Comparison of ENCODE assay signal across 9 cellular contexts in the genomic region with DNA sequence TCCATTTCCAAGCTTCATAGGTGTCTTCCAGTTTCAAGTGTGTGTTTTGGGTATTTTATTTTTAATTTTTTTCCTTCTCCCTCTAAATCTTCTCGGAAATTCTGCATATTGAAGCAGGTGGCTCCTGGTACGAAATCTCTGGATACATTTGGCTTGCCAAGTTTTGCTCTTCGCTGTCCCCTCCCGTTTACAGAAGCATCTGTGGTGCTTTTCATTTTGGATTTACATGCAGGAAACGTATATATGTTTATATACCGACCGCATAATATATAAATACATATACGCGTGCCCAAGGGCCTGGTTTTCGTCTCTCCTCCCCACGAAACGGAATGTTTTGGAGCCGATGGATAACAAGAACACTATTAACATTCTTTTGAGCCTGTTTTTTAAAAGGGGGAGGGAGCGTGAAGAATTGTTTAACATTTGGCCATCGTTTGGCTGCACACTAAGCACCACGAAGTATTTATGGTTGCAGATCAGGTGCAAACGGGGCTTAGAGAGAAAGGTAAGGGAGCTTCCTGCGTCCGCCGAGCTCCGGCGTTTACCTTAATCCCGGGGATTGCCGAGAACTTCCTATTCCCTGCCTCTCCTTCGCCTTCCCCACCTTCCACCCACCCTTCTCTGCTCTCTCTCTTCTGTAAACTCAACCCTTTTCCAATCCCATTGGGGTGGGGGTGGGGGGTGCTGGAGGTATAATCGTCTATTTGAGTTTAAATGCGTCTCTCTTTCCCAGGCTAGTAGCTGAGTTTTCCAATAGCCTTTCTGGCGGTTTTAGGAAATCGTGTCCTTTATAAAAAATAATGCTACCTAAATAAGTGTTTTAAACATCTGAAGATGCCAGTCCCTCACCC. TPM values are rescaled to one million over a fixed set of nuclear protein-coding genes. Genes with fewer than 3 reads are reported as not detected.
DNase-seq lines count a peak whose midpoint lies in the region; ATAC-seq, FAIRE-seq and TF ChIP-seq lines count a peak whose summit lies in the region.
"Had no signal": no experiment of that assay in that cellular context is flagged by ENCODE, and none has a peak within 500 bp of the region (broad histone marks: within the 10 kb centered on the region; RNA-seq: fewer than 3 reads in every experiment).

No MANE protein-coding gene starts in this region.

- H3K27ac ChIP-seq in kidney (ENCODE audit: low read depth in 2 of 2, low read length in 2 of 2) (no peak overlapping the region), subcutaneous abdominal adipose tissue (ENCODE audit: low read depth, low read length) (peak overlapping the region; percentile 93)

- H3K27me3 ChIP-seq in subcutaneous abdominal adipose tissue (ENCODE audit: control insufficient read depth in 5 of 5, insufficient read depth in 4 of 5, low read length in 5 of 5) = no peaks in the 10 kb centered on the region

- no peaks in the 10 kb centered on the region for H3K36me3 ChIP-seq in kidney (ENCODE audit: control insufficient read depth in 1 of 2, insufficient read depth in 2 of 2, low read length in 2 of 2)
- H3K36me3 ChIP-seq in subcutaneous abdominal adipose tissue (ENCODE audit: control insufficient read depth in 5 of 5, insufficient read depth in 5 of 5, low read length in 5 of 5) = no peaks in the 10 kb centered on the region

- H3K9ac ChIP-seq in kidney (ENCODE audit: low read length in 2 of 2) (no peak overlapping the region), subcutaneous abdominal adipose tissue (ENCODE audit: low read length in 5 of 5) (peak overlapping the region in 3 of 5 donors; percentile 72 to 86 (median 76))

- no peak for ATAC-seq in HG03196 (IDR thresholded peaks at IDR 0.05; ENCODE audit: unreplicated experiment)
- ATAC-seq in HG03095 (IDR thresholded peaks at IDR 0.05; ENCODE audit: unreplicated experiment) = no peak

- peak; percentile 31 for DNase-seq in EH (ENCODE audit: low read depth)
- DNase-seq in NCI-H128 (lab: John Stamatoyannopoulos, UW; ENCODE audit: unreplicated experiment) = peak; percentile 18
- peak; percentile 49 for DNase-seq in astrocyte of the hippocampus (ENCODE audit: low read depth, low spot score)
- no peak for DNase-seq in kidney
- no peak for DNase-seq in KG1 (lab: John Stamatoyannopoulos, UW)

- intact Hi-C loops in kidney (cut with DNase I) = no loop called here

- peak overlapping the region; percentile 68 to 81 for H3K4me3 ChIP-seq in kidney (ENCODE audit: low read length in 2 of 2)
- peak overlapping the region; percentile 79 to 91 (median 86) for H3K4me3 ChIP-seq in subcutaneous abdominal adipose tissue (ENCODE audit: low read depth in 1 of 5, low read length in 5 of 5)

- no peak for TF ChIP-seq CTCF in kidney (IDR thresholded peaks at IDR 0.05; ENCODE audit: borderline replicate concordance, extremely low read depth, insufficient read depth)

- H3K4me1 ChIP-seq in kidney (ENCODE audit: control insufficient read depth in 1 of 2, insufficient read depth in 1 of 2, low read depth in 1 of 2, low read length in 2 of 2) (peaks cover 5 to 6% of the 10 kb centered on the region in 2 donors), subcutaneous abdominal adipose tissue (ENCODE audit: control insufficient read depth in 5 of 5, insufficient read depth in 5 of 5, low read length in 5 of 5) (peaks cover 0 to 42% (median 38%) of the 10 kb centered on the region in 5 donors)

- no peaks in the 10 kb centered on the region for H3K9me3 ChIP-seq in kidney (ENCODE audit: control insufficient read depth in 1 of 2, low read length in 2 of 2)
- H3K9me3 ChIP-seq in subcutaneous abdominal adipose tissue (ENCODE audit: control insufficient read depth in 5 of 5, low read length in 5 of 5) = no peaks in the 10 kb centered on the region

- FAIRE-seq in kidney (lab: Jason Lieb, UNC) = no peak

RNA-seq across cellular contexts. Expression of a gene that starts 1.1 kb away (rescaled TPM):
- total RNA-seq in kidney = 19.4 TPM
- polyA plus RNA-seq in kidney (ENCODE audit: insufficient read depth, low read depth, low replicate concordance) = 0.49 TPM
- total RNA-seq: T-helper 1 cell treated with Interleukin-12 subunit alpha and Interleukin-12 subunit beta and Interleukin-4 antibody, amounts not matched to agents 30 ng/mL and 1 ng/mL, for 36 hours had no signal

Comparison
In these comparisons a context has a peak if more than half of its experiments do, and no peak if none do; other contexts are left out.
1. DNase-seq: peak in EH (single experiment), NCI-H128 (single experiment) and astrocyte of the hippocampus (single experiment); none in kidney (single experiment) and KG1 (single experiment).
2. H3K9ac ChIP-seq: peak in subcutaneous abdominal adipose tissue (3 of 5); none in kidney (0 of 2).